Comparison of ENCODE assay signal across 9 cellular contexts in genomic region chr7:158544708-158545107, GRCh38. TPM values are rescaled to one million over a fixed set of nuclear protein-coding genes. Genes with fewer than 3 reads are reported as not detected.
"Had no signal": no experiment of that assay in that cellular context is flagged by ENCODE, and none has a peak within 500 bp of the region (broad histone marks: within the 10 kb centered on the region; RNA-seq: fewer than 3 reads in every experiment).

No MANE protein-coding gene starts in this region.

- H3K36me3 ChIP-seq: HAP-1 had no signal

- H2AFZ ChIP-seq: GM23248 had no signal

- H3K4me3 ChIP-seq: GM23248, HAP-1 had no signal

- ATAC-seq: HCT116, HepG2 had no signal

- DNase-seq: GM23248, GOT3, H7, HFFc6, KG1 had no signal

- H3K27ac ChIP-seq: GM23248, HL-60 had no signal

- H3K9ac ChIP-seq: GM23248 had no signal

- FAIRE-seq: HepG2 had no signal

- H3K9me3 ChIP-seq: HAP-1 had no signal

- H3K4me1 ChIP-seq: HAP-1 had no signal

RNA-seq across cellular contexts. Expression of gene PTPRN2, which starts 42.9 kb away (rescaled TPM):
- total RNA-seq: GM23248 had no signal
